In genomic region chr2:101036562-101036961, GRCh38 we compare ENCODE assay signal across 8 cellular contexts. TPM values are rescaled to one million over a fixed set of nuclear protein-coding genes. Genes with fewer than 3 reads are reported as not detected.
A peak's percentile ranks its signal among the peaks of the same experiment; 100 is the strongest.
DNase-seq lines count a peak whose midpoint lies in the region; ATAC-seq and TF ChIP-seq lines count a peak whose summit lies in the region.

No MANE protein-coding gene starts in this region.

- H3K9me3 ChIP-seq in IMR-90 (ENCODE audit: control insufficient read depth, insufficient read depth, low read length) = no peaks in the 10 kb centered on the region
- no peaks in the 10 kb centered on the region for H3K9me3 ChIP-seq in right lobe of liver

- no peak overlapping the region for H2BK15ac ChIP-seq in IMR-90 (ENCODE audit: low read depth, low read length)

- in situ Hi-C loops in IMR-90 (cut with MboI; ENCODE audit: low sequenced_read_pairs) = loop anchor here (5.0 kb wide), 1 partner anchor 171 kb away; no protein-coding TSS in a partner anchor

- CTCF ChIA-PET in IMR-90 (lab: Yijun Ruan, JAX) = interaction anchor here (0.9 to 3.6 kb wide), 8 partner anchors 9 to 181 kb away, joined by 3 to 19 read pairs (median 4); partner anchors contain the start of gene TBC1D8

- TF ChIP-seq POLR2A in IMR-90 (IDR thresholded peaks at IDR 0.05; ENCODE audit: low read depth, low read length) (no peak), right lobe of liver (IDR thresholded peaks at IDR 0.05) (no peak)

- H3K18ac ChIP-seq in IMR-90 (ENCODE audit: low read depth, low read length) = no peak overlapping the region

- 100% methylated on average over 1 of the region's 2 CpGs; no CpG with 5 or more reads in 1 of the 2 experiments for WGBS in IMR-90 (ENCODE audit: extremely low coverage in 2 of 2, insufficient read length in 1 of 2), 2 experiments
- 74% methylated on average over 2 of the region's 2 CpGs for WGBS in right lobe of liver (ENCODE audit: insufficient coverage, low coverage, low lambda C conversion rate, missing lambda C conversion rate)

- no peaks in the 10 kb centered on the region for H3K79me1 ChIP-seq in IMR-90 (ENCODE audit: low read depth in 1 of 2, low read length in 2 of 2)

- no peak overlapping the region for H3K27ac ChIP-seq in IMR-90 (ENCODE audit: insufficient read depth, low read length)
- no peak overlapping the region for H3K27ac ChIP-seq in right lobe of liver

- dilution Hi-C loops in IMR-90 (cut with HindIII; ENCODE audit: low sequenced_read_pairs, unreplicated experiment) = no loop called here

- H3K14ac ChIP-seq in IMR-90 (replicated peaks; ENCODE audit: low read depth, low read length) = no peak overlapping the region

- H2BK20ac ChIP-seq in IMR-90 (ENCODE audit: low read depth, low read length) = no peak overlapping the region

- no peak overlapping the region for H4K8ac ChIP-seq in IMR-90 (ENCODE audit: low read depth in 2 of 2, low read length in 2 of 2)

- H3K23ac ChIP-seq in IMR-90 (ENCODE audit: low read depth, low read length) = no peak overlapping the region

- H3K4me2 ChIP-seq in IMR-90 (ENCODE audit: low read depth, low read length) = no peak overlapping the region

- peaks cover 3% of the 10 kb centered on the region; the same call in 1 of the 2 replicates for H3K36me3 ChIP-seq in IMR-90 (ENCODE audit: control insufficient read depth, insufficient read depth, low read length)
- H3K36me3 ChIP-seq in right lobe of liver = peaks cover 0 to 68% (median 37%) of the 10 kb centered on the region in 4 donors

- H2AK5ac ChIP-seq in IMR-90 (ENCODE audit: low read depth, low read length) = no peak overlapping the region

- peak; percentile 64 for ATAC-seq in IMR-90 (ENCODE audit: low read depth)
- ATAC-seq in right lobe of liver = peak in 2 of 4 donors; percentile 37 to 55
- no peak for ATAC-seq in HG03175 (IDR thresholded peaks at IDR 0.05; ENCODE audit: unreplicated experiment)

- no peak overlapping the region for H2BK120ac ChIP-seq in IMR-90 (ENCODE audit: low read depth, low read length)

- H3K9me1 ChIP-seq in IMR-90 (ENCODE audit: insufficient read depth, low read length) = peaks cover 7% of the 10 kb centered on the region

- TF ChIP-seq CTCF in IMR-90 (conservative IDR thresholded peaks at IDR 0.05; ENCODE audit: low read depth, low read length) = peak; percentile 78
- TF ChIP-seq CTCF in right lobe of liver (IDR thresholded peaks at IDR 0.05) = peak; percentile 41 to 60 (median 48)

- H3K4me1 ChIP-seq in IMR-90 (ENCODE audit: control insufficient read depth, insufficient read depth, low read length) = no peaks in the 10 kb centered on the region
- no peaks in the 10 kb centered on the region for H3K4me1 ChIP-seq in right lobe of liver

- peak; percentile 20 for DNase-seq in CD1c-positive myeloid dendritic cell (ENCODE audit: extremely low spot score)
- DNase-seq in IMR-90 = peak; percentile 33
- peak; percentile 10 for DNase-seq in amniotic stem cell (lab: John Stamatoyannopoulos, UW)
- no peak for DNase-seq in right lobe of liver
- DNase-seq in stimulated activated CD8-positive, alpha-beta memory T cell treated with anti-CD3 and anti-CD28 coated beads, Interleukin-4, amount 100 ng/mL, for 48 hours = no peak
- no peak for DNase-seq in T1000 (lab: John Stamatoyannopoulos, UW)
- no peak for DNase-seq in epidermal melanocyte (ENCODE audit: insufficient read length, low spot score)

- POLR2A ChIA-PET in IMR-90 (lab: Charles Lee; ENCODE audit: unreplicated experiment) = no interaction called here

- H2AK9ac ChIP-seq in IMR-90 (replicated peaks; ENCODE audit: low read depth, low read length, poor library complexity) = no peak overlapping the region

- no peak overlapping the region for H3K9ac ChIP-seq in IMR-90 (ENCODE audit: low read depth, low read length)

- no peak overlapping the region for H2AFZ ChIP-seq in IMR-90 (replicated peaks; ENCODE audit: low read length, poor library complexity)

- H2BK5ac ChIP-seq in IMR-90 (ENCODE audit: low read depth, low read length, poor library complexity, severe bottlenecking) = no peak overlapping the region

- no peaks in the 10 kb centered on the region for H4K20me1 ChIP-seq in IMR-90 (ENCODE audit: insufficient read depth, low read length)

- H4K5ac ChIP-seq in IMR-90 (ENCODE audit: low read depth, low read length) = no peak overlapping the region

- no peak overlapping the region for H4K91ac ChIP-seq in IMR-90 (ENCODE audit: insufficient read depth, low read depth, low read length)

- H3K56ac ChIP-seq in IMR-90 (ENCODE audit: extremely low read depth, insufficient read depth, low read length) = no peak overlapping the region

- peak; percentile 79 for TF ChIP-seq RAD21 in IMR-90 (IDR thresholded peaks at IDR 0.05; ENCODE audit: low read length)

- no peak overlapping the region for H3K4ac ChIP-seq in IMR-90 (ENCODE audit: low read depth, low read length)

- BruUV-seq in IMR-90 (replicated peaks; lab: Mats Ljungman, UMichigan) = no TSS peak

- H3K4me3 ChIP-seq in IMR-90 (ENCODE audit: insufficient read depth, low read depth, low read length) = no peak overlapping the region
- no peak overlapping the region for H3K4me3 ChIP-seq in right lobe of liver

- intact Hi-C loops in IMR-90 (cut with micrococcal nuclease) (loop anchor here (1.0 to 2.0 kb wide), 3 partner anchors 116 to 169 kb away; no protein-coding TSS in a partner anchor), right lobe of liver (cut with DNase I) (no loop called here)

- H3K27me3 ChIP-seq in IMR-90 (ENCODE audit: control insufficient read depth, insufficient read depth, low read length) (no peaks in the 10 kb centered on the region), right lobe of liver (no peaks in the 10 kb centered on the region)

TF ChIP-seq in IMR-90, 13 proteins besides CTCF, POLR2A, EP300 and RAD21:
- TF ChIP-seq USF2 (IDR thresholded peaks at IDR 0.05; ENCODE audit: low read depth, low read length) = no peak
- TF ChIP-seq NFE2L2 (IDR thresholded peaks at IDR 0.05; ENCODE audit: low read depth, low read length) = no peak
- TF ChIP-seq SMC3 (IDR thresholded peaks at IDR 0.05; ENCODE audit: low read depth, low read length) = peak; percentile 71
- TF ChIP-seq MAZ (IDR thresholded peaks at IDR 0.05; ENCODE audit: borderline replicate concordance, low read depth, low read length) = no peak

RNA-seq across cellular contexts. Expression of gene RPL31, which starts 34.5 kb away (rescaled TPM):
- total RNA-seq in IMR-90 (2012; rRNA removed) (358 and 938 TPM in 2 replicates), right lobe of liver (100 to 1,000 TPM; 363 to 497 (median 443) TPM)
- polyA plus RNA-seq in IMR-90 (2012; rRNA removed) = 2,908 and 2,963 TPM in 2 replicates
- polyA plus RNA-seq in IMR-90 (2012; cell fraction: cytosol; rRNA removed) = 1,196 and 1,893 TPM in 2 replicates
- polyA plus RNA-seq in IMR-90 (2012; cell fraction: nucleus; rRNA removed; ENCODE audit: low replicate concordance) = 150 and 1,238 TPM in 2 replicates

Comparison
In these comparisons a context has a peak if more than half of its experiments do, and no peak if none do; other contexts are left out.
1. DNase-seq: peak in CD1c-positive myeloid dendritic cell (single experiment), IMR-90 (single experiment) and amniotic stem cell (single experiment); none in right lobe of liver (0 of 3), stimulated activated CD8-positive, alpha-beta memory T cell treated with anti-CD3 and anti-CD28 coated beads, Interleukin-4, amount 100 ng/mL, for 48 hours (single experiment), T1000 (single experiment) and epidermal melanocyte (single experiment).